1 cellular context compared by ENCODE assay signal in the genomic region with DNA sequence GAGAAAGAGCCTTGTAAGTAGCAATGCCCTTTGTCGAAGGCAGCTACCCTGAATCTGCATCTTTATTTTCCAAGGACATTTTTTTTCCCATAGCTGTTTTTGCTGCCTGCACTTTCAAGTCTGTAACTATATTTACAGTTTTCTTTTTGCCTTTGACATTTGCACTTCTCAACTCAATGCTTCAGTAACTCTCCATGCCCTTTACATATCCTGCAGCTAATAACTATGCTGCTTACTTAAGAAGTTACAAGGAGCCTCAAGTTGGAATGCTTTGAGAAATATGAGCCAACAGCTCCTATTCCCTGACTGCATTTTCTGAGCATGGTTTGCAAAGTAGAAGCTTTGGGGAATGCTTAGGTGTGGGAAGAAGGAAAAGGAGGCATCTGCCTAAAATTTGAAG.
TF ChIP-seq lines count a peak whose summit lies in the region.

No MANE protein-coding gene starts in this region.

TF ChIP-seq in WTC11, 78 proteins besides CTCF, POLR2A, EP300 and RAD21 (continued from another document):
- TF ChIP-seq, protein P1, sequence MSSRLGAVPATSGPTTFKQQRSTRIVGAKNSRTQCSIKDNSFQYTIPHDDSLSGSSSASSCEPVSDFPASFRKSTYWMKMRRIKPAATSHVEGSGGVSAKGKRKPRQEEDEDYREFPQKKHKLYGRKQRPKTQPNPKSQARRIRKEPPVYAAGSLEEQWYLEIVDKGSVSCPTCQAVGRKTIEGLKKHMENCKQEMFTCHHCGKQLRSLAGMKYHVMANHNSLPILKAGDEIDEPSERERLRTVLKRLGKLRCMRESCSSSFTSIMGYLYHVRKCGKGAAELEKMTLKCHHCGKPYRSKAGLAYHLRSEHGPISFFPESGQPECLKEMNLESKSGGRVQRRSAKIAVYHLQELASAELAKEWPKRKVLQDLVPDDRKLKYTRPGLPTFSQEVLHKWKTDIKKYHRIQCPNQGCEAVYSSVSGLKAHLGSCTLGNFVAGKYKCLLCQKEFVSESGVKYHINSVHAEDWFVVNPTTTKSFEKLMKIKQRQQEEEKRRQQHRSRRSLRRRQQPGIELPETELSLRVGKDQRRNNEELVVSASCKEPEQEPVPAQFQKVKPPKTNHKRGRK (CRISPR knock-in tag; IDR thresholded peaks at IDR 0.05; ENCODE audit: borderline replicate concordance) = no peak
- no peak for TF ChIP-seq GTF2I (CRISPR knock-in tag; conservative IDR thresholded peaks at IDR 0.05)
- TF ChIP-seq, protein P2, sequence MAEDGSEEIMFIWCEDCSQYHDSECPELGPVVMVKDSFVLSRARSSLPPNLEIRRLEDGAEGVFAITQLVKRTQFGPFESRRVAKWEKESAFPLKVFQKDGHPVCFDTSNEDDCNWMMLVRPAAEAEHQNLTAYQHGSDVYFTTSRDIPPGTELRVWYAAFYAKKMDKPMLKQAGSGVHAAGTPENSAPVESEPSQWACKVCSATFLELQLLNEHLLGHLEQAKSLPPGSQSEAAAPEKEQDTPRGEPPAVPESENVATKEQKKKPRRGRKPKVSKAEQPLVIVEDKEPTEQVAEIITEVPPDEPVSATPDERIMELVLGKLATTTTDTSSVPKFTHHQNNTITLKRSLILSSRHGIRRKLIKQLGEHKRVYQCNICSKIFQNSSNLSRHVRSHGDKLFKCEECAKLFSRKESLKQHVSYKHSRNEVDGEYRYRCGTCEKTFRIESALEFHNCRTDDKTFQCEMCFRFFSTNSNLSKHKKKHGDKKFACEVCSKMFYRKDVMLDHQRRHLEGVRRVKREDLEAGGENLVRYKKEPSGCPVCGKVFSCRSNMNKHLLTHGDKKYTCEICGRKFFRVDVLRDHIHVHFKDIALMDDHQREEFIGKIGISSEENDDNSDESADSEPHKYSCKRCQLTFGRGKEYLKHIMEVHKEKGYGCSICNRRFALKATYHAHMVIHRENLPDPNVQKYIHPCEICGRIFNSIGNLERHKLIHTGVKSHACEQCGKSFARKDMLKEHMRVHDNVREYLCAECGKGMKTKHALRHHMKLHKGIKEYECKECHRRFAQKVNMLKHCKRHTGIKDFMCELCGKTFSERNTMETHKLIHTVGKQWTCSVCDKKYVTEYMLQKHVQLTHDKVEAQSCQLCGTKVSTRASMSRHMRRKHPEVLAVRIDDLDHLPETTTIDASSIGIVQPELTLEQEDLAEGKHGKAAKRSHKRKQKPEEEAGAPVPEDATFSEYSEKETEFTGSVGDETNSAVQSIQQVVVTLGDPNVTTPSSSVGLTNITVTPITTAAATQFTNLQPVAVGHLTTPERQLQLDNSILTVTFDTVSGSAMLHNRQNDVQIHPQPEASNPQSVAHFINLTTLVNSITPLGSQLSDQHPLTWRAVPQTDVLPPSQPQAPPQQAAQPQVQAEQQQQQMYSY (CRISPR knock-in tag; IDR thresholded peaks at IDR 0.05) = no peak
